In the genomic region with DNA sequence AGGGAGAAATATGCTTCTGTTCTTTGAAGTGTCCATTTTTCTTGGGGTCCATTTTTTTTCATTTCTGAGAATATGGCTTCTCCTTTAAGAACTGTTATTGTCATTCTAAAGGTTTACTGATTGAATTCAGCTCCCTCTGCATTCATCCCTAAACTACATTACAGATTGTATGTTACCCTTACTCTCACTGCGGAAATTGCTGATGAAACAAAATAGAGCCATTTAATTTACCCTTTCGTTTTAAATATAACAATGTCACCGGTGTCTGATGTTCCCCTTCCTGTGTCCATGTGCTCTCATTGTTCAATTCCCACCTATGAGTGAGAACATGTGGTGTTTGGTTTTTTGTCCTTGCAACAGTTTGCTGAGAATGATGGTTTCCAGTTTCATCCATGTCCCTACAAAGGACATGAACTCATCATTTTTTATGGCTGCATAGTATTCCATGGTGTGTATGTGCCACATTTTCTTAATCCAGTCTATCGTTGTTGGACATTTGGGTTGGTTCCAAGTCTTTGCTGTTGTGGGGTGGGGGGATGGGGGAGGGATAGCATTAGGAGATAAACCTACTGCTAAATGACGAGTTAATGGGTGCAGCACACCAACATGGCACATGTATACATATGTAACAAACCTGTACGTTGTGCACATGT, we compare ENCODE assay signal across 5 cellular contexts.
DNase-seq lines count a peak whose midpoint lies in the region; ATAC-seq, FAIRE-seq and TF ChIP-seq lines count a peak whose summit lies in the region.
"Not testable (repeated sequence)": the region's sequence is repeated elsewhere in the genome, so short reads cannot be mapped to it uniquely, and the experiment has no call there.

No MANE protein-coding gene starts in this region.

- not testable (repeated sequence) for H4K91ac ChIP-seq in IMR-90 (ENCODE audit: insufficient read depth, low read depth, low read length)

- H3K4me1 ChIP-seq in A549; HEK293 (ENCODE audit: control insufficient read depth, insufficient read depth, low read length); IMR-90 (ENCODE audit: control insufficient read depth, insufficient read depth, low read length); K562 (replicated peaks in 1 of 2; ENCODE audit: control insufficient read depth in 2 of 2, insufficient read depth in 2 of 2, low read length in 2 of 2); HepG2 (ENCODE audit: insufficient read depth, low read length): not testable (repeated sequence)

- not testable (repeated sequence) for H3K79me1 ChIP-seq in IMR-90 (ENCODE audit: low read depth in 1 of 2, low read length in 2 of 2)

- not testable (repeated sequence) for TF ChIP-seq RAD21 in A549 (conservative IDR thresholded peaks at IDR 0.05 in 1 of 2, IDR thresholded peaks at IDR 0.05 in 1 of 2); IMR-90 (IDR thresholded peaks at IDR 0.05; ENCODE audit: low read length); K562 (CRISPR knock-in tag; conservative IDR thresholded peaks at IDR 0.05 in 1 of 2, IDR thresholded peaks at IDR 0.05 in 1 of 2); HepG2 (CRISPR knock-in tag; IDR thresholded peaks at IDR 0.05)

- not testable (repeated sequence) for H3K56ac ChIP-seq in IMR-90 (ENCODE audit: extremely low read depth, insufficient read depth, low read length)

- in situ Hi-C loops in IMR-90 (cut with MboI; ENCODE audit: low sequenced_read_pairs); K562 (cut with MboI): not testable (repeated sequence)
- in situ Hi-C loops in HepG2 (cut with HindIII; ENCODE audit: extremely low pct_ligation_motif_present, low pct_unique_long_range_greater_than_20kb): loop anchor here (25.0 kb wide), 1 partner anchor 605 kb away; no protein-coding TSS in a partner anchor

- ATAC-seq in A549; IMR-90 (ENCODE audit: low read depth); K562; HepG2: not testable (repeated sequence)

- intact Hi-C loops in IMR-90 (cut with micrococcal nuclease); HepG2 (cut with micrococcal nuclease; ENCODE audit: unreplicated experiment): not testable (repeated sequence)
- intact Hi-C loops in K562 (cut with micrococcal nuclease): loop anchor here (10.0 kb wide), 3 partner anchors 712 to 1132 kb away; no protein-coding TSS in a partner anchor

- WGBS in A549 (ENCODE audit: missing lambda C conversion rate): 46% methylated on average over 6 of the region's 6 CpGs
- 60% methylated on average over 1 of the region's 6 CpGs; no CpG with 5 or more reads in 1 of the 2 experiments for WGBS in IMR-90 (ENCODE audit: extremely low coverage in 2 of 2, insufficient read length in 1 of 2), 2 experiments
- WGBS in K562 (ENCODE audit: insufficient coverage, low coverage, missing lambda C conversion rate): 1% methylated on average over 4 of the region's 6 CpGs
- 15% methylated on average over 6 of the region's 6 CpGs for WGBS in HepG2 (ENCODE audit: low lambda C conversion rate)

- H3K27me3 ChIP-seq in IMR-90 (ENCODE audit: control insufficient read depth, insufficient read depth, low read length); K562 (ENCODE audit: control insufficient read depth in 2 of 2, insufficient read depth in 2 of 2, low read length in 2 of 2); HepG2 (ENCODE audit: control insufficient read depth in 1 of 2, insufficient read depth in 2 of 2, low read length in 2 of 2): not testable (repeated sequence)

- not testable (repeated sequence) for BruUV-seq in IMR-90 (replicated peaks; lab: Mats Ljungman, UMichigan); K562 (replicated peaks; lab: Mats Ljungman, UMichigan); HepG2 (replicated peaks; lab: Mats Ljungman, UMichigan)

- H3K36me3 ChIP-seq in HEK293 (ENCODE audit: control insufficient read depth in 2 of 2, insufficient read depth in 1 of 2, low read length in 2 of 2); IMR-90 (ENCODE audit: control insufficient read depth, insufficient read depth, low read length); K562 (ENCODE audit: control insufficient read depth, insufficient read depth, low read length); HepG2 (replicated peaks in 1 of 2; ENCODE audit: control insufficient read depth in 1 of 2, insufficient read depth in 2 of 2, low read length in 2 of 2): not testable (repeated sequence)

- CTCF ChIA-PET in A549 (lab: Yijun Ruan, JAX): interaction anchor here (1.5 to 2.6 kb wide), 2 partner anchors 150 to 151 kb away, joined by 4 to 5 read pairs; no protein-coding TSS in a partner anchor
- CTCF ChIA-PET in HEK293 (lab: Yijun Ruan, JAX): interaction anchor here (0.8 to 1.0 kb wide), 2 partner anchors 8 to 64 kb away, joined by 3 read pairs; no protein-coding TSS in a partner anchor
- CTCF ChIA-PET in IMR-90 (lab: Yijun Ruan, JAX); K562 (lab: Yijun Ruan, JAX; ENCODE audit: low intra/inter-chr PET ratio); HepG2 (lab: Yijun Ruan, JAX; ENCODE audit: low intra/inter-chr PET ratio, low total read pairs): not testable (repeated sequence)

- H2BK5ac ChIP-seq in IMR-90 (ENCODE audit: low read depth, low read length, poor library complexity, severe bottlenecking): not testable (repeated sequence)

- not testable (repeated sequence) for H4K8ac ChIP-seq in IMR-90 (ENCODE audit: low read depth in 2 of 2, low read length in 2 of 2)

- not testable (repeated sequence) for H2AFZ ChIP-seq in IMR-90 (replicated peaks; ENCODE audit: low read length, poor library complexity); K562 (ENCODE audit: low read depth, low read length); HepG2 (ENCODE audit: low read length)

- not testable (repeated sequence) for H3K4me3 ChIP-seq in A549; HEK293 (ENCODE audit: low read depth, low read length); IMR-90 (ENCODE audit: insufficient read depth, low read depth, low read length); K562; HepG2 (replicated peaks in 1 of 3; ENCODE audit: insufficient read depth in 1 of 3, low read depth in 2 of 3, low read length in 3 of 3)

- not testable (repeated sequence) for H3K9ac ChIP-seq in IMR-90 (ENCODE audit: low read depth, low read length); K562 (ENCODE audit: insufficient read depth in 1 of 2, low read depth in 2 of 2, low read length in 2 of 2); HepG2 (ENCODE audit: insufficient read depth, low read depth, low read length)

- not testable (repeated sequence) for H2AK9ac ChIP-seq in IMR-90 (replicated peaks; ENCODE audit: low read depth, low read length, poor library complexity)

- not testable (repeated sequence) for TF ChIP-seq POLR2A in A549 (IDR thresholded peaks at IDR 0.05; ENCODE audit: low read length); IMR-90 (IDR thresholded peaks at IDR 0.05; ENCODE audit: low read depth, low read length); K562 (conservative IDR thresholded peaks at IDR 0.05); HepG2 (IDR thresholded peaks at IDR 0.05; ENCODE audit: insufficient read depth in 1 of 2, low read depth in 2 of 2, low read length in 2 of 2)

- not testable (repeated sequence) for H4K5ac ChIP-seq in IMR-90 (ENCODE audit: low read depth, low read length)

- FAIRE-seq in A549 (lab: Jason Lieb, UNC); K562 (lab: Jason Lieb, UNC); HepG2 (lab: Jason Lieb, UNC): not testable (repeated sequence)

- not testable (repeated sequence) for H2AK5ac ChIP-seq in IMR-90 (ENCODE audit: low read depth, low read length)

- not testable (repeated sequence) for H2BK120ac ChIP-seq in IMR-90 (ENCODE audit: low read depth, low read length)

- POLR2A ChIA-PET in A549 (lab: Yijun Ruan, JAX); HEK293 (lab: Yijun Ruan, JAX); IMR-90 (lab: Charles Lee; ENCODE audit: unreplicated experiment); K562 (lab: Yijun Ruan, JAX); HepG2 (lab: Yijun Ruan, JAX): not testable (repeated sequence)

- H4K20me1 ChIP-seq in IMR-90 (ENCODE audit: insufficient read depth, low read length); K562 (replicated peaks; ENCODE audit: control insufficient read depth, insufficient read depth, low read length); HepG2 (ENCODE audit: insufficient read depth, low read length): not testable (repeated sequence)

- TF ChIP-seq CTCF in A549 (IDR thresholded peaks at IDR 0.05); HEK293 (tag by site-specific recombination; IDR thresholded peaks at IDR 0.05); IMR-90 (conservative IDR thresholded peaks at IDR 0.05; ENCODE audit: low read depth, low read length); K562 (IDR thresholded peaks at IDR 0.05 in 2 of 3, conservative IDR thresholded peaks at IDR 0.05 in 1 of 3; ENCODE audit: insufficient read depth in 2 of 3, low read depth in 1 of 3, low read length in 3 of 3); HepG2 (CRISPR knock-in tag; IDR thresholded peaks at IDR 0.05): not testable (repeated sequence)

- dilution Hi-C loops in IMR-90 (cut with HindIII; ENCODE audit: low sequenced_read_pairs, unreplicated experiment): not testable (repeated sequence)

- not testable (repeated sequence) for H3K79me2 ChIP-seq in K562 (ENCODE audit: control insufficient read depth, insufficient read depth, low read length); HepG2 (ENCODE audit: insufficient read depth, low read length)

- not testable (repeated sequence) for H3K18ac ChIP-seq in IMR-90 (ENCODE audit: low read depth, low read length)

- DNase-seq in A549 (ENCODE audit: low read depth in 1 of 2, low spot score in 1 of 2); IMR-90; K562 (ENCODE audit: extremely low read depth in 1 of 4, low spot score in 3 of 4); HepG2 (ENCODE audit: low spot score): not testable (repeated sequence)

- H2BK15ac ChIP-seq in IMR-90 (ENCODE audit: low read depth, low read length): not testable (repeated sequence)

- H3K9me1 ChIP-seq in IMR-90 (ENCODE audit: insufficient read depth, low read length); K562 (ENCODE audit: control insufficient read depth, insufficient read depth, low read length): not testable (repeated sequence)

- TF ChIP-seq EP300 in A549 (IDR thresholded peaks at IDR 0.05); K562 (IDR thresholded peaks at IDR 0.05; ENCODE audit: low read length); HepG2 (IDR thresholded peaks at IDR 0.05; ENCODE audit: low read depth in 2 of 2, low read length in 2 of 2); HepG2 (CRISPR knock-in tag; IDR thresholded peaks at IDR 0.05; ENCODE audit: borderline replicate concordance): not testable (repeated sequence)

- H3K23ac ChIP-seq in IMR-90 (ENCODE audit: low read depth, low read length): not testable (repeated sequence)

- not testable (repeated sequence) for H3K14ac ChIP-seq in IMR-90 (replicated peaks; ENCODE audit: low read depth, low read length)

- not testable (repeated sequence) for H3K4ac ChIP-seq in IMR-90 (ENCODE audit: low read depth, low read length)

- H3K4me2 ChIP-seq in A549; IMR-90 (ENCODE audit: low read depth, low read length); K562 (ENCODE audit: insufficient read depth, low read length); HepG2 (ENCODE audit: low read depth, low read length): not testable (repeated sequence)

- not testable (repeated sequence) for H3K27ac ChIP-seq in A549; HEK293 (ENCODE audit: extremely low read depth, low read depth, low read length); IMR-90 (ENCODE audit: insufficient read depth, low read length); K562 (ENCODE audit: extremely low read depth, low read depth, low read length); HepG2 (ENCODE audit: extremely low read length, insufficient read depth, low read length)

- H3K9me3 ChIP-seq in A549; HEK293 (ENCODE audit: control insufficient read depth, insufficient read depth, low read depth, low read length); IMR-90 (ENCODE audit: control insufficient read depth, insufficient read depth, low read length); K562 (replicated peaks; ENCODE audit: control insufficient read depth, insufficient read depth, low read depth, low read length); HepG2 (ENCODE audit: low read length): not testable (repeated sequence)

- not testable (repeated sequence) for H2BK20ac ChIP-seq in IMR-90 (ENCODE audit: low read depth, low read length)
